Comparison of ENCODE assay signal across 14 cellular contexts in genomic region chr20:24952376-24953203, GRCh38. TPM values are rescaled to one million over a fixed set of nuclear protein-coding genes. Genes with fewer than 3 reads are reported as not detected.
DNase-seq lines count a peak whose midpoint lies in the region; ATAC-seq and TF ChIP-seq lines count a peak whose summit lies in the region.
"Had no signal": no experiment of that assay in that cellular context is flagged by ENCODE, and none has a peak within 500 bp of the region (broad histone marks: within the 10 kb centered on the region; RNA-seq: fewer than 3 reads in every experiment).

No MANE protein-coding gene starts in this region.

- WGBS in upper lobe of left lung, 2 donors, result 77 to 79% methylated on average over 6 to 11 of the region's 12 CpGs

- no peaks in the 10 kb centered on the region for H3K9me3 ChIP-seq in RWPE2 (ENCODE audit: severe bottlenecking)
- H3K9me3 ChIP-seq in upper lobe of left lung, result no peaks in the 10 kb centered on the region
- H3K9me3 ChIP-seq: ascending aorta, BE2C had no signal

- DNase-seq in activated naive CD4-positive, alpha-beta T cell treated with anti-CD3 and anti-CD28 coated beads, Interleukin-2, amount 50 U/mL, for 16 hours, result no peak
- DNase-seq in RWPE2 (ENCODE audit: low spot score), result peak; percentile 43
- peak in 1 of 3 donors; percentile 53 for DNase-seq in immature natural killer cell
- no peak for DNase-seq in upper lobe of left lung
- DNase-seq in caudate nucleus (lab: John Stamatoyannopoulos, UW), result no peak
- DNase-seq in stimulated activated naive CD4-positive, alpha-beta T cell (lab: John Stamatoyannopoulos, UW), result no peak
- no peak for DNase-seq in AG20443 (ENCODE audit: low spot score)
- DNase-seq: activated CD4-positive, alpha-beta T cell treated with anti-CD3 and anti-CD28 coated beads for 4 hours; BE2C; effector memory CD4-positive, alpha-beta T cell had no signal

- H3K4me1 ChIP-seq in RWPE2 (ENCODE audit: insufficient read depth, poor library complexity, severe bottlenecking), result no peaks in the 10 kb centered on the region
- H3K4me1 ChIP-seq in upper lobe of left lung, result peaks cover 0 to 6% (median 0%) of the 10 kb centered on the region in 4 donors
- H3K4me1 ChIP-seq: ascending aorta, BE2C had no signal

- TF ChIP-seq EP300 in upper lobe of left lung (IDR thresholded peaks at IDR 0.05), result no peak

- peak; percentile 17; the same call in 1 of the 3 replicates for ATAC-seq in RWPE2 (ENCODE audit: low read depth)
- no peak for ATAC-seq in upper lobe of left lung (ENCODE audit: low FRiP score in 2 of 2)
- ATAC-seq: SK-N-SH treated with all-trans-retinoic acid at 6 μM for 48 hours had no signal

- peaks cover 38% of the 10 kb centered on the region for H3K4me1 Mint-ChIP-seq in activated naive CD4-positive, alpha-beta T cell treated with anti-CD3 and anti-CD28 coated beads, Interleukin-2, amount 50 U/mL, for 24 hours
- peaks cover 79 to 80% of the 10 kb centered on the region in 2 donors for H3K4me1 Mint-ChIP-seq in immature natural killer cell

- TF ChIP-seq POLR2A in upper lobe of left lung (IDR thresholded peaks at IDR 0.05), result no peak

- H3K36me3 Mint-ChIP-seq in activated naive CD4-positive, alpha-beta T cell treated with anti-CD3 and anti-CD28 coated beads, Interleukin-2, amount 50 U/mL, for 24 hours, result no peaks in the 10 kb centered on the region
- H3K36me3 Mint-ChIP-seq in immature natural killer cell, result peaks cover 39 to 53% (median 40%) of the 10 kb centered on the region in 3 donors

- H3K27me3 Mint-ChIP-seq in activated naive CD4-positive, alpha-beta T cell treated with anti-CD3 and anti-CD28 coated beads, Interleukin-2, amount 50 U/mL, for 24 hours, result no peaks in the 10 kb centered on the region
- H3K27me3 Mint-ChIP-seq in immature natural killer cell (ENCODE audit: low read depth in 3 of 3), result peaks cover 51 to 87% (median 84%) of the 10 kb centered on the region in 3 donors

- no peaks in the 10 kb centered on the region for H3K27me3 ChIP-seq in RWPE2 (ENCODE audit: insufficient read depth, poor library complexity, severe bottlenecking)
- H3K27me3 ChIP-seq in upper lobe of left lung, result no peaks in the 10 kb centered on the region
- H3K27me3 ChIP-seq: ascending aorta had no signal

- H3K4me3 ChIP-seq in RWPE2 (ENCODE audit: severe bottlenecking) (no peak overlapping the region), upper lobe of left lung (peak overlapping the region in 1 of 4 donors; percentile 46)
- H3K4me3 ChIP-seq: ascending aorta had no signal

- no peaks in the 10 kb centered on the region for H3K36me3 ChIP-seq in RWPE2 (ENCODE audit: low read depth)
- peaks cover 0 to 23% (median 9%) of the 10 kb centered on the region in 4 donors for H3K36me3 ChIP-seq in upper lobe of left lung
- H3K36me3 ChIP-seq: BE2C had no signal

- H3K4me3 Mint-ChIP-seq in activated naive CD4-positive, alpha-beta T cell treated with anti-CD3 and anti-CD28 coated beads, Interleukin-2, amount 50 U/mL, for 24 hours, result peak overlapping the region; percentile 42
- H3K4me3 Mint-ChIP-seq in immature natural killer cell, result peak overlapping the region; percentile 96 to 99 (median 98)

- H3K9me3 Mint-ChIP-seq in activated naive CD4-positive, alpha-beta T cell treated with anti-CD3 and anti-CD28 coated beads, Interleukin-2, amount 50 U/mL, for 24 hours, result no peaks in the 10 kb centered on the region
- peaks cover 0 to 5% (median under 1%) of the 10 kb centered on the region in 6 donors for H3K9me3 Mint-ChIP-seq in immature natural killer cell

- H3K27ac Mint-ChIP-seq in activated naive CD4-positive, alpha-beta T cell treated with anti-CD3 and anti-CD28 coated beads, Interleukin-2, amount 50 U/mL, for 24 hours, result no peak overlapping the region
- peak overlapping the region; percentile 98 to 100 (median 99) for H3K27ac Mint-ChIP-seq in immature natural killer cell

- TF ChIP-seq CTCF in RWPE2 (IDR thresholded peaks at IDR 0.05; ENCODE audit: poor library complexity, severe bottlenecking), result no peak
- TF ChIP-seq CTCF in upper lobe of left lung (IDR thresholded peaks at IDR 0.05), result no peak

- H3K27ac ChIP-seq in RWPE2 (ENCODE audit: poor library complexity, severe bottlenecking) (no peak overlapping the region), upper lobe of left lung (peak overlapping the region; percentile 22 to 89 (median 57)), caudate nucleus (ENCODE audit: low read depth, low read length) (no peak overlapping the region)
- H3K27ac ChIP-seq: ascending aorta had no signal

RNA-seq across cellular contexts. Expression of gene CST7, which starts 3.5 kb away (rescaled TPM):
- 1,000 to 10,000 TPM; 2,262 to 2,521 (median 2,438) TPM for polyA plus RNA-seq in immature natural killer cell
- total RNA-seq in upper lobe of left lung, result 10 to 100 TPM in 5 of 6 donors, not detected in 1; 13.7 to 28.3 (median 15.4) TPM
- total RNA-seq: ascending aorta, glomerular endothelial cell had no signal

RNA-seq across cellular contexts. Expression of gene APMAP, which starts 40.0 kb away (rescaled TPM):
- polyA plus RNA-seq in immature natural killer cell, result 1,000 to 10,000 TPM in 1 of 3 donors, 100 to 1,000 TPM in 2; 649 to 1,111 (median 667) TPM
- total RNA-seq in upper lobe of left lung, result 10 to 100 TPM; 31.4 to 80.1 (median 55.5) TPM

Comparison
In these comparisons a context has a peak if more than half of its experiments do, and no peak if none do; other contexts are left out.
1. H3K27ac ChIP-seq: peak in upper lobe of left lung (4 of 4); none in RWPE2 (single experiment) and caudate nucleus (single experiment).